ENCODE assay signal across 12 cellular contexts in the genomic region with DNA sequence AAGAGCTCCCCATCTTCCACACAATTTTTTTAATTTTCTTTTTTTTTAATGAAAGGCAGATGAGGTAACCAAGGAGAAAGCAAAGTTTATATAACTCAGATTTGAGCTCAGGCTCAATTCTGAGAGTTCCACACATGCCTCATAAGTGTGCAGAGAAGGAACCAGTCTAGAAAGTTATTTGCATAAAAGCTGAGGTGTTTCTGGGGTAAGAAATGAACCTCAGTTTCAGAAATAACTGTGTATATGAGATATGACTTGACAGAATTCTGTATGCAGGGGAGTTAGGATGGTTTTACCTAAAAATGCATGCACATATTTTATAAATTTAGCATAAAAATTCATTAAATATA. TPM values are rescaled to one million over a fixed set of nuclear protein-coding genes. Genes with fewer than 3 reads are reported as not detected.
DNase-seq lines count a peak whose midpoint lies in the region; ATAC-seq and TF ChIP-seq lines count a peak whose summit lies in the region.
"Had no signal": no experiment of that assay in that cellular context is flagged by ENCODE, and none has a peak within 500 bp of the region (broad histone marks: within the 10 kb centered on the region; RNA-seq: fewer than 3 reads in every experiment).

No MANE protein-coding gene starts in this region.

- no peaks in the 10 kb centered on the region for H3K27me3 ChIP-seq in upper lobe of left lung

- TF ChIP-seq EP300 in upper lobe of left lung (IDR thresholded peaks at IDR 0.05), result no peak

- H3K36me3 ChIP-seq in upper lobe of left lung, result no peaks in the 10 kb centered on the region

- H3K4me1 ChIP-seq in upper lobe of left lung, result no peaks in the 10 kb centered on the region

- TF ChIP-seq POLR2A in GM18505 (IDR thresholded peaks at IDR 0.05; ENCODE audit: borderline replicate concordance, extremely low read depth, insufficient read depth, insufficient read length) (no peak), upper lobe of left lung (IDR thresholded peaks at IDR 0.05) (no peak)

- H3K27ac Mint-ChIP-seq in T-helper 1 cell treated with Interleukin-12 subunit alpha and Interleukin-12 subunit beta and Interleukin-4 antibody, amounts not matched to agents 30 μg/mL and 1 μg/mL, for 36 hours, result peak overlapping the region; percentile 50

- H3K9me3 Mint-ChIP-seq in T-helper 1 cell treated with Interleukin-12 subunit alpha and Interleukin-12 subunit beta and Interleukin-4 antibody, amounts not matched to agents 30 μg/mL and 1 μg/mL, for 36 hours, result no peaks in the 10 kb centered on the region
- H3K9me3 Mint-ChIP-seq: central memory CD8-positive, alpha-beta T cell had no signal

- H3K36me3 Mint-ChIP-seq in T-helper 1 cell treated with Interleukin-12 subunit alpha and Interleukin-12 subunit beta and Interleukin-4 antibody, amounts not matched to agents 30 μg/mL and 1 μg/mL, for 36 hours (ENCODE audit: low read depth), result peaks cover 7% of the 10 kb centered on the region

- H3K9me3 ChIP-seq in upper lobe of left lung, result no peaks in the 10 kb centered on the region

- no peak overlapping the region for H3K27ac ChIP-seq in upper lobe of left lung

- no peak for TF ChIP-seq CTCF in upper lobe of left lung (IDR thresholded peaks at IDR 0.05)

- peaks cover 30% of the 10 kb centered on the region for H3K4me1 Mint-ChIP-seq in T-helper 1 cell treated with Interleukin-12 subunit alpha and Interleukin-12 subunit beta and Interleukin-4 antibody, amounts not matched to agents 30 μg/mL and 1 μg/mL, for 36 hours (ENCODE audit: low read depth)

- ATAC-seq in GM18505 (IDR thresholded peaks at IDR 0.05; ENCODE audit: unreplicated experiment) (peak; percentile 97), GM19452 (IDR thresholded peaks at IDR 0.05; ENCODE audit: unreplicated experiment) (peak; percentile 97), HG02938 (IDR thresholded peaks at IDR 0.05; ENCODE audit: unreplicated experiment) (peak; percentile 100), upper lobe of left lung (ENCODE audit: low FRiP score in 2 of 2) (no peak)

- H3K4me3 ChIP-seq in upper lobe of left lung, result no peak overlapping the region

- no peak for DNase-seq in NCI-H2107 treated with DMSO at 0.1 percent for 48 hours (lab: John Stamatoyannopoulos, UW; ENCODE audit: unreplicated experiment)
- DNase-seq in NCI-H748 (lab: John Stamatoyannopoulos, UW; ENCODE audit: unreplicated experiment), result no peak
- DNase-seq in stimulated activated CD4-positive, alpha-beta T cell treated with anti-CD3 and anti-CD28 coated beads, Interleukin-15, amount 100 ng/mL, for 24 hours, result no peak
- DNase-seq in upper lobe of left lung, result no peak
- DNase-seq: H7, mammary epithelial cell, RPMI8226 had no signal

- no peak overlapping the region for H3K4me3 Mint-ChIP-seq in T-helper 1 cell treated with Interleukin-12 subunit alpha and Interleukin-12 subunit beta and Interleukin-4 antibody, amounts not matched to agents 30 μg/mL and 1 μg/mL, for 36 hours
- H3K4me3 Mint-ChIP-seq: central memory CD8-positive, alpha-beta T cell had no signal

- H3K27me3 Mint-ChIP-seq in T-helper 1 cell treated with Interleukin-12 subunit alpha and Interleukin-12 subunit beta and Interleukin-4 antibody, amounts not matched to agents 30 μg/mL and 1 μg/mL, for 36 hours (ENCODE audit: low read depth), result peaks cover 6% of the 10 kb centered on the region
- H3K27me3 Mint-ChIP-seq: central memory CD8-positive, alpha-beta T cell had no signal

RNA-seq across cellular contexts. Expression of a gene that starts 51.3 kb away (rescaled TPM):
- 10 to 100 TPM in 2 of 6 donors, 1 to 10 TPM in 3, under 1 TPM in 1; 0.83 to 47.4 (median 7.2) TPM for total RNA-seq in upper lobe of left lung
- total RNA-seq: H7, mammary epithelial cell had no signal

Comparison
In these comparisons a context has a peak if more than half of its experiments do, and no peak if none do; other contexts are left out.
1. ATAC-seq: peak in GM18505 (single experiment), GM19452 (single experiment) and HG02938 (single experiment); none in upper lobe of left lung (0 of 2).